Comparison of ENCODE assay signal across 4 cellular contexts in genomic region chr17:21738185-21738584, GRCh38. TPM values are rescaled to one million over a fixed set of nuclear protein-coding genes. Genes with fewer than 3 reads are reported as not detected.
"Had no signal": no experiment of that assay in that cellular context is flagged by ENCODE, and none has a peak within 500 bp of the region (broad histone marks: within the 10 kb centered on the region; RNA-seq: fewer than 3 reads in every experiment).

No MANE protein-coding gene starts in this region.

RNA-seq across cellular contexts. Expression of gene KCNJ18, which starts 45.9 kb away (rescaled TPM):
- total RNA-seq: GM23248, H7, HT-29 had no signal
- polyA plus RNA-seq: GM23248, IgD-negative memory B cell had no signal
